In the genomic region with DNA sequence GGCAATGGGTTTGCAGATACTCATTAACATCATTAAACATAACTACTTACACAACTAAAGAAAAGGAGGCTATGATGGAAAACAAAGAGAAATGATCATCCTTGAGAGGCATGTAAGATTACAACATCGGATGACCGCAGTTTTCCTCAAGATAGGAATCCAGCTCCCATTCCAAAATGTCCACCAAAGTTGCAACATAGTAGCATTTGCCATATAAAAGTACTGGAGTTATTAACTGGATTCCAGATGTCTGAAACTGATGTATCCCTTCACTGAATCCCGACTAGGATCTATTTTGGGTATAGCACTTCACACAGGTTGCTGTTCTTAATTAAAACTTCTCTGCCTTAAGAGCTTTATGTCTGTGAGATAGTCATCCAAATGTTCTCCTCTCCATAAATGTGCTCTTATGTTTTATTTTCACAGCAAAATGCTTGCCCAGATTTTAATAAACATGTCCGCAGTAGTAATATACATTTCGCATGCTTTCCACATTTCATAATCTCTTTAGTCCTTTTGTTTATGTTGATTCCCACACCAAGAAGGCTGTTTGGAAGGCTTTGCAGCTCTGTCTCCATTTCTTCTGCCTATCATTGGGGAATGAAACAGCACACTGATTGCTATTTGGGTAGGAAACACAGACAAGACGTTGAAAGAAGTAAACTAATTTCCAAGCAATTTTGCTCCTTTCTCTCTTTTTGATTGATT, we compare ENCODE assay signal across 18 cellular contexts.
A peak's percentile ranks its signal among the peaks of the same experiment; 100 is the strongest.
DNase-seq lines count a peak whose midpoint lies in the region; TF ChIP-seq lines count a peak whose summit lies in the region.
"Had no signal": no experiment of that assay in that cellular context is flagged by ENCODE, and none has a peak within 500 bp of the region (broad histone marks: within the 10 kb centered on the region; RNA-seq: fewer than 3 reads in every experiment).

No MANE protein-coding gene starts in this region.

- peaks cover 0 to 10% (median 4%) of the 10 kb centered on the region in 4 donors for H3K4me1 ChIP-seq in esophagus muscularis mucosa
- H3K4me1 ChIP-seq: upper lobe of right lung had no signal

- no peak overlapping the region for H3K4me3 Mint-ChIP-seq in progenitor cell of endocrine pancreas (ENCODE audit: low read depth)
- H3K4me3 Mint-ChIP-seq: neural progenitor cell, WTC11 had no signal

- TF ChIP-seq CTCF in HFF-Myc (IDR thresholded peaks at IDR 0.05; ENCODE audit: low read depth, low read length, missing control alignments) (no peak), esophagus muscularis mucosa (IDR thresholded peaks at IDR 0.05) (no peak), progenitor cell of endocrine pancreas (IDR thresholded peaks at IDR 0.05; ENCODE audit: unreplicated experiment) (no peak)

- no peak overlapping the region for H3K27ac ChIP-seq in esophagus muscularis mucosa (replicated peaks in 1 of 4)
- H3K27ac ChIP-seq: neural progenitor cell, upper lobe of right lung had no signal

- no peak overlapping the region for H3K27ac Mint-ChIP-seq in progenitor cell of endocrine pancreas
- H3K27ac Mint-ChIP-seq: neural progenitor cell, WTC11 had no signal

- DNase-seq in AG08395 (ENCODE audit: low spot score): peak; percentile 70
- DNase-seq in HFF-Myc (ENCODE audit: extremely low read depth, low read depth): peak; percentile 84
- DNase-seq in fibroblast of gingiva (ENCODE audit: low read depth): peak; percentile 88
- peak; percentile 25 for DNase-seq in mucosa of gallbladder (ENCODE audit: low spot score)
- DNase-seq in esophagus muscularis mucosa (ENCODE audit: extremely low spot score): no peak
- no peak for DNase-seq in activated CD4-positive, alpha-beta T cell treated with anti-CD3 and anti-CD28 coated beads, Interleukin-2, amount 50 U/mL, for 1 hour
- DNase-seq in progenitor cell of endocrine pancreas (ENCODE audit: low spot score, unreplicated experiment): no peak
- DNase-seq in NCI-H1436 (lab: John Stamatoyannopoulos, UW): no peak
- DNase-seq: activated effector memory CD4-positive, alpha-beta T cell treated with anti-CD3 and anti-CD28 coated beads, Interleukin-2, amount 50 U/mL, for 16 hours; COR-L47; GDM1; NCI-H1092 treated with DMSO at 0.1 percent for 48 hours; NCI-H2171; sigmoid colon; stimulated activated CD4-positive, alpha-beta T cell treated with anti-CD3 and anti-CD28 coated beads, Interleukin-4, amount 100 ng/mL, for 24 hours; upper lobe of right lung had no signal

- no peak for TF ChIP-seq POLR2A in esophagus muscularis mucosa (IDR thresholded peaks at IDR 0.05; ENCODE audit: low read depth)

- WGBS in esophagus muscularis mucosa: 55% methylated on average over 6 of the region's 6 CpGs

- no peaks in the 10 kb centered on the region for H3K27me3 Mint-ChIP-seq in progenitor cell of endocrine pancreas

- intact Hi-C loops in esophagus muscularis mucosa (cut with DNase I): no loop called here

- no peaks in the 10 kb centered on the region for H3K36me3 Mint-ChIP-seq in progenitor cell of endocrine pancreas (ENCODE audit: insufficient read depth)
- H3K36me3 Mint-ChIP-seq: neural progenitor cell, WTC11 had no signal

- no peak for TF ChIP-seq EP300 in esophagus muscularis mucosa (IDR thresholded peaks at IDR 0.05)

- H3K9me3 ChIP-seq in esophagus muscularis mucosa: no peaks in the 10 kb centered on the region
- H3K9me3 ChIP-seq: sigmoid colon, upper lobe of right lung had no signal

- peaks cover 3% of the 10 kb centered on the region for H3K4me1 Mint-ChIP-seq in progenitor cell of endocrine pancreas (ENCODE audit: low read depth)
- H3K4me1 Mint-ChIP-seq: WTC11 had no signal

- H3K9me3 Mint-ChIP-seq in progenitor cell of endocrine pancreas (ENCODE audit: low read depth): no peaks in the 10 kb centered on the region
- H3K9me3 Mint-ChIP-seq: neural progenitor cell, WTC11 had no signal

- no peaks in the 10 kb centered on the region for H3K36me3 ChIP-seq in esophagus muscularis mucosa
- H3K36me3 ChIP-seq: neural progenitor cell, sigmoid colon, upper lobe of right lung had no signal

- no peaks in the 10 kb centered on the region for H3K27me3 ChIP-seq in esophagus muscularis mucosa
- H3K27me3 ChIP-seq: neural progenitor cell, sigmoid colon, upper lobe of right lung had no signal

- H3K4me3 ChIP-seq in HFF-Myc (replicated peaks; ENCODE audit: low read depth, low read length): no peak overlapping the region
- no peak overlapping the region for H3K4me3 ChIP-seq in esophagus muscularis mucosa
- H3K4me3 ChIP-seq: neural progenitor cell, sigmoid colon, upper lobe of right lung had no signal

Comparison
In these comparisons a context has a peak if more than half of its experiments do, and no peak if none do; other contexts are left out.
1. DNase-seq: peak in AG08395 (single experiment), HFF-Myc (single experiment), fibroblast of gingiva (single experiment) and mucosa of gallbladder (single experiment); none in esophagus muscularis mucosa (single experiment), activated CD4-positive, alpha-beta T cell treated with anti-CD3 and anti-CD28 coated beads, Interleukin-2, amount 50 U/mL, for 1 hour (single experiment), progenitor cell of endocrine pancreas (single experiment) and NCI-H1436 (single experiment).